In genomic region chr17:39755550-39756375, GRCh38 we compare ENCODE assay signal across 8 cellular contexts. TPM values are rescaled to one million over a fixed set of nuclear protein-coding genes. Genes with fewer than 3 reads are reported as not detected.
DNase-seq lines count a peak whose midpoint lies in the region; ATAC-seq, FAIRE-seq and TF ChIP-seq lines count a peak whose summit lies in the region.

No MANE protein-coding gene starts in this region.

- no peak overlapping the region for H3K9ac ChIP-seq in H1 (replicated peaks in 1 of 4; ENCODE audit: extremely low read depth in 1 of 4, low read depth in 3 of 4, low read length in 3 of 4)

- H4K5ac ChIP-seq in H1 (ENCODE audit: insufficient read length, low read depth, low read length), result no peak overlapping the region

- H2BK5ac ChIP-seq in H1 (ENCODE audit: low read depth, low read length), result peak overlapping the region; percentile 20; the same call in 1 of the 2 replicates

- no peak for ATAC-seq in activated CD4-positive, CD25-positive, alpha-beta regulatory T cell treated with anti-CD3 and anti-CD28 coated beads, Interleukin-2, amount 50 U/mL, for 24 hours
- ATAC-seq in activated CD4-positive, alpha-beta T cell treated with anti-CD3 and anti-CD28 coated beads for 36 hours, result no peak
- ATAC-seq in HG03460 (IDR thresholded peaks at IDR 0.05; ENCODE audit: unreplicated experiment), result no peak
- ATAC-seq in aorta (ENCODE audit: low FRiP score), result no peak

- no peaks in the 10 kb centered on the region for H3K27me3 Mint-ChIP-seq in activated CD4-positive, alpha-beta T cell treated with anti-CD3 and anti-CD28 coated beads for 36 hours

- no peaks in the 10 kb centered on the region for H3K9me3 Mint-ChIP-seq in activated CD4-positive, alpha-beta T cell treated with anti-CD3 and anti-CD28 coated beads for 36 hours (ENCODE audit: low read depth)

- H2BK12ac ChIP-seq in H1 (ENCODE audit: low read depth, low read length), result peak overlapping the region; percentile 93

- H3K4me3 ChIP-seq in H1 (ENCODE audit: extremely low read depth in 1 of 4, insufficient read depth in 2 of 4, low read depth in 3 of 4, low read length in 4 of 4), result no peak overlapping the region; a peak in 1 of 8 replicates
- no peak overlapping the region for H3K4me3 ChIP-seq in aorta (ENCODE audit: low read length in 2 of 2)

- peaks cover 18% of the 10 kb centered on the region for H3K36me3 Mint-ChIP-seq in activated CD4-positive, alpha-beta T cell treated with anti-CD3 and anti-CD28 coated beads for 36 hours (ENCODE audit: low read depth)

- intact Hi-C loops in activated CD4-positive, alpha-beta T cell treated with anti-CD3 and anti-CD28 coated beads for 36 hours (cut with DNase I, micrococcal nuclease), result loop anchor here (5.0 kb wide), 2 partner anchors 37 to 342 kb away; no protein-coding TSS in a partner anchor
- intact Hi-C loops in aorta (cut with DNase I), result loop anchor here in 1 of 2 donors (2.0 kb wide), 1 partner anchor 133 kb away; no protein-coding TSS in a partner anchor

- H3K27ac ChIP-seq in H1 (ENCODE audit: low read depth, low read length), result no peak overlapping the region
- H3K27ac ChIP-seq in aorta (ENCODE audit: low read depth in 1 of 2, low read length in 2 of 2), result no peak overlapping the region

- DNase-seq in activated CD4-positive, CD25-positive, alpha-beta regulatory T cell treated with anti-CD3 and anti-CD28 coated beads, Interleukin-2, amount 50 U/mL, for 72 hours, result peak; percentile 53
- peak; percentile 64 for DNase-seq in activated CD4-positive, alpha-beta T cell treated with anti-CD3 and anti-CD28 coated beads for 36 hours
- DNase-seq in H1 (ENCODE audit: low read depth in 1 of 2, low spot score in 2 of 2) (no peak), aorta (no peak), NCI-H748 (lab: John Stamatoyannopoulos, UW; ENCODE audit: unreplicated experiment) (no peak)
- peak; percentile 33 to 58 for DNase-seq in stimulated activated CD4-positive, alpha-beta T cell treated with anti-CD3 and anti-CD28 coated beads, Interleukin-4, amount 100 ng/mL, for 4 hours

- H2AK5ac ChIP-seq in H1 (ENCODE audit: low read depth, low read length), result no peak overlapping the region

- WGBS in H1 (ENCODE audit: extremely low coverage in 1 of 2, insufficient coverage in 1 of 2, insufficient read length in 1 of 2, insufficient replicate concordance in 2 of 2, low coverage in 1 of 2, low lambda C conversion rate in 2 of 2, missing lambda C conversion rate in 1 of 2), 2 experiments, result 80% methylated on average over 17 of the region's 18 CpGs; no CpG with 5 or more reads in 1 of the 2 experiments
- 74 to 81% methylated on average over 18 of the region's 18 CpGs for WGBS in aorta, 2 donors

- no peak overlapping the region for H3K56ac ChIP-seq in H1 (replicated peaks; ENCODE audit: insufficient read length, low read depth, low read length)

- H3K79me2 ChIP-seq in H1 (ENCODE audit: control insufficient read depth in 1 of 2, insufficient read depth in 2 of 2, low read length in 2 of 2), result no peaks in the 10 kb centered on the region

- H3K27me3 ChIP-seq in H1 (replicated peaks in 1 of 4; ENCODE audit: control insufficient read depth in 3 of 4, extremely low read depth in 1 of 4, insufficient read depth in 3 of 4, low read length in 3 of 4) (peaks cover 0 to 3% (median 2%) of the 10 kb centered on the region in 4 experiments; a peak in 2 of 7 replicates), aorta (ENCODE audit: control insufficient read depth in 1 of 2, insufficient read depth in 2 of 2, low read length in 1 of 2) (no peaks in the 10 kb centered on the region)

- H3K27ac Mint-ChIP-seq in activated CD4-positive, alpha-beta T cell treated with anti-CD3 and anti-CD28 coated beads for 36 hours, result peak overlapping the region; percentile 72

- peaks cover 69% of the 10 kb centered on the region for H3K4me1 Mint-ChIP-seq in activated CD4-positive, alpha-beta T cell treated with anti-CD3 and anti-CD28 coated beads for 36 hours

- H3K18ac ChIP-seq in H1 (ENCODE audit: extremely low read depth, low read length), result no peak overlapping the region

- no peak overlapping the region for H3K23ac ChIP-seq in H1 (ENCODE audit: insufficient read length)

- H3K9me3 ChIP-seq in H1 (ENCODE audit: insufficient read depth in 2 of 2, low read depth in 1 of 2, low read length in 1 of 2) (no peaks in the 10 kb centered on the region), aorta (ENCODE audit: control insufficient read depth, low read length) (no peaks in the 10 kb centered on the region)

- H2BK15ac ChIP-seq in H1 (ENCODE audit: low read length), result peak overlapping the region; percentile 99; the same call in 1 of the 2 replicates

- CTCF ChIA-PET in activated CD4-positive, alpha-beta T cell treated with anti-CD3 and anti-CD28 coated beads for 36 hours (lab: Charles Lee), result interaction anchor here (0.6 to 2.1 kb wide), 15 partner anchors 14 to 946 kb away, joined by 3 to 9 read pairs (median 3); partner anchors contain the start of genes IKZF3 and STARD3
- CTCF ChIA-PET in H1 (lab: Charles Lee; ENCODE audit: partially characterized antibody), result interaction anchor here (0.5 to 8.2 kb wide), 20 partner anchors 8 to 208 kb away, joined by 3 to 102 read pairs (median 4); partner anchors contain the start of genes ERBB2, MIEN1 and PGAP3

- peak overlapping the region; percentile 16 for H3K4me3 Mint-ChIP-seq in activated CD4-positive, alpha-beta T cell treated with anti-CD3 and anti-CD28 coated beads for 36 hours

- POLR2A ChIA-PET in activated CD4-positive, alpha-beta T cell treated with anti-CD3 and anti-CD28 coated beads for 36 hours (lab: Charles Lee), result interaction anchor here (0.6 to 3.0 kb wide), 5 partner anchors 14 to 176 kb away, joined by 3 to 27 read pairs (median 5); no protein-coding TSS in a partner anchor
- POLR2A ChIA-PET in H1 (lab: Charles Lee; ENCODE audit: partially characterized antibody), result interaction anchor here (0.5 to 8.1 kb wide), 9 partner anchors 17 to 118 kb away, joined by 3 to 54 read pairs (median 3); partner anchors contain the start of genes ERBB2, MIEN1 and PNMT

- no peak for FAIRE-seq in H1 (lab: Jason Lieb, UNC)

- peak overlapping the region; percentile 20 to 98; a peak in 2 of 4 replicates for H3K4me2 ChIP-seq in H1 (ENCODE audit: insufficient read depth in 1 of 2, low read depth in 2 of 2, low read length in 2 of 2)

- no peak overlapping the region; the same call in 1 of the 2 replicates for H4K8ac ChIP-seq in H1 (ENCODE audit: extremely low read depth, insufficient read depth, low read length)

- H3K4ac ChIP-seq in H1 (replicated peaks; ENCODE audit: insufficient read length, low read depth, low read length), result peak overlapping the region; percentile 3

- no peak overlapping the region for H2BK120ac ChIP-seq in H1 (replicated peaks; ENCODE audit: low read depth, low read length)

- H3K36me3 ChIP-seq in H1 (ENCODE audit: control insufficient read depth in 2 of 4, insufficient read depth in 4 of 4, low read length in 3 of 4), result no peaks in the 10 kb centered on the region
- H3K36me3 ChIP-seq in aorta (ENCODE audit: control insufficient read depth in 1 of 2, insufficient read depth in 2 of 2, low read length in 1 of 2), result no peaks in the 10 kb centered on the region

- TF ChIP-seq RAD21 in H1 (IDR thresholded peaks at IDR 0.05 in 1 of 2, conservative IDR thresholded peaks at IDR 0.05 in 1 of 2; ENCODE audit: low read depth in 2 of 2, low read length in 2 of 2), result no peak

- TF ChIP-seq POLR2A in H1 (IDR thresholded peaks at IDR 0.05; ENCODE audit: control extremely low read depth in 1 of 2, low read depth in 2 of 2, low read length in 2 of 2), result no peak

- no peaks in the 10 kb centered on the region for H4K20me1 ChIP-seq in H1 (replicated peaks in 1 of 2; ENCODE audit: control insufficient read depth in 1 of 2, insufficient read depth in 2 of 2, low read length in 2 of 2)

- TF ChIP-seq CTCF in H1 (IDR thresholded peaks at IDR 0.05; ENCODE audit: control extremely low read depth in 1 of 3, insufficient read depth in 1 of 3, low read depth in 1 of 3, low read length in 3 of 3), result no peak

- H3K79me1 ChIP-seq in H1 (ENCODE audit: low read depth, low read length), result no peaks in the 10 kb centered on the region; the same call in 1 of the 2 replicates

- H3K23me2 ChIP-seq in H1 (ENCODE audit: low read depth, low read length), result peaks cover 10% of the 10 kb centered on the region; the same call in 1 of the 2 replicates

- H3K14ac ChIP-seq in H1 (ENCODE audit: insufficient read length), result no peak overlapping the region

- no peak for TF ChIP-seq EP300 in H1 (IDR thresholded peaks at IDR 0.05; ENCODE audit: borderline replicate concordance in 1 of 2, low read depth in 2 of 2, low read length in 2 of 2)

- H2AFZ ChIP-seq in H1 (ENCODE audit: low read length), result no peak overlapping the region

- H3K4me1 ChIP-seq in H1 (replicated peaks in 1 of 4; ENCODE audit: control insufficient read depth in 3 of 4, insufficient read depth in 4 of 4, low read length in 3 of 4) (peaks cover 9 to 23% (median 18%) of the 10 kb centered on the region in 4 experiments), aorta (ENCODE audit: control insufficient read depth in 1 of 2, insufficient read depth in 2 of 2, low read length in 2 of 2) (no peaks in the 10 kb centered on the region)

- no peak overlapping the region for H4K91ac ChIP-seq in H1 (replicated peaks; ENCODE audit: insufficient read length, low read length)

- 0 out of 2 replicates have a peak overlapping the region, but pooled peaks have one; percentile 43 for H2BK20ac ChIP-seq in H1 (ENCODE audit: low read length)

RNA-seq across cellular contexts. Expression of gene GRB7, which starts 18.0 kb away (rescaled TPM):
- 1 to 10 TPM; 2.0 to 3.3 TPM for total RNA-seq in activated CD4-positive, alpha-beta T cell treated with anti-CD3 and anti-CD28 coated beads for 36 hours
- 30.9 and 32.2 TPM in 2 replicates for total RNA-seq in H1 (2021; fragmentation: NEBNext Ultra II Directional; extraction: Animal tissue kit (Norgen Biotek cat#: 25700))
- polyA plus RNA-seq in H1 (2011; rRNA removed), result 41.5 and 61.7 TPM in 2 replicates
- polyA plus RNA-seq in H1 (2011; cell fraction: cytosol; rRNA removed), result 33.0 TPM
- polyA plus RNA-seq in H1 (2011; cell fraction: nucleus; rRNA removed), result 110 TPM
- 31.1 to 38.6 TPM (median 35.7 TPM) in 4 replicates for polyA plus RNA-seq in H1 (2012, experiment 1 of 2)
- 33.5 TPM for polyA plus RNA-seq in H1 (2012, experiment 2 of 2)
- polyA plus RNA-seq in H1 (2013, experiment 1 of 2), result 26.5 TPM
- polyA plus RNA-seq in H1 (2013, experiment 2 of 2), result 24.6 TPM
- 25.6 and 31.4 TPM in 2 replicates for polyA minus RNA-seq in H1 (2011; rRNA and poly(A)+ RNA removed)
- polyA minus RNA-seq in H1 (2011; cell fraction: cytosol; rRNA and poly(A)+ RNA removed), result 25.5 TPM
- polyA minus RNA-seq in H1 (2011; cell fraction: nucleus; rRNA and poly(A)+ RNA removed), result 36.4 TPM
- 1 to 10 TPM in 1 of 2 donors, under 1 TPM in 1; 0.42 to 1.6 TPM for total RNA-seq in aorta
- polyA plus RNA-seq in aorta, result under 1 TPM; 0.23 to 0.75 TPM

RNA-seq across cellular contexts. Expression of gene MIEN1, which starts 25.4 kb away (rescaled TPM):
- total RNA-seq in activated CD4-positive, alpha-beta T cell treated with anti-CD3 and anti-CD28 coated beads for 36 hours, result 10 to 100 TPM; 32.5 to 39.4 TPM
- 29.6 and 30.0 TPM in 2 replicates for total RNA-seq in H1 (2021; fragmentation: NEBNext Ultra II Directional; extraction: Animal tissue kit (Norgen Biotek cat#: 25700))
- polyA plus RNA-seq in H1 (2011; rRNA removed) (54.9 and 57.9 TPM in 2 replicates), aorta (10 to 100 TPM; 63.9 to 82.4 TPM)
- 54.6 TPM for polyA plus RNA-seq in H1 (2011; cell fraction: cytosol; rRNA removed)
- 42.7 TPM for polyA plus RNA-seq in H1 (2011; cell fraction: nucleus; rRNA removed)
- 37.9 to 58.0 TPM (median 50.9 TPM) in 4 replicates for polyA plus RNA-seq in H1 (2012, experiment 1 of 2)
- polyA plus RNA-seq in H1 (2012, experiment 2 of 2), result 59.0 TPM
- 49.1 TPM for polyA plus RNA-seq in H1 (2013, experiment 1 of 2)
- 49.1 TPM for polyA plus RNA-seq in H1 (2013, experiment 2 of 2)
- polyA minus RNA-seq in H1 (2011; rRNA and poly(A)+ RNA removed), result 20.0 and 21.9 TPM in 2 replicates
- 19.7 TPM for polyA minus RNA-seq in H1 (2011; cell fraction: cytosol; rRNA and poly(A)+ RNA removed)
- 24.2 TPM for polyA minus RNA-seq in H1 (2011; cell fraction: nucleus; rRNA and poly(A)+ RNA removed)
- 10 to 100 TPM; 21.6 to 28.2 TPM for total RNA-seq in aorta

RNA-seq across cellular contexts. Expression of gene ERBB2, which starts 55.9 kb away (rescaled TPM):
- total RNA-seq in activated CD4-positive, alpha-beta T cell treated with anti-CD3 and anti-CD28 coated beads for 36 hours, result 1 to 10 TPM; 5.8 to 6.0 TPM
- 394 and 403 TPM in 2 replicates for total RNA-seq in H1 (2021; fragmentation: NEBNext Ultra II Directional; extraction: Animal tissue kit (Norgen Biotek cat#: 25700))
- polyA plus RNA-seq in H1 (2011; rRNA removed) (183 and 278 TPM in 2 replicates), aorta (10 to 100 TPM; 22.7 to 45.3 TPM)
- 174 TPM for polyA plus RNA-seq in H1 (2011; cell fraction: cytosol; rRNA removed)
- polyA plus RNA-seq in H1 (2011; cell fraction: nucleus; rRNA removed), result 329 TPM
- polyA plus RNA-seq in H1 (2012, experiment 1 of 2), result 181 to 248 TPM (median 223 TPM) in 4 replicates
- polyA plus RNA-seq in H1 (2012, experiment 2 of 2), result 260 TPM
- polyA plus RNA-seq in H1 (2013, experiment 1 of 2), result 199 TPM
- 211 TPM for polyA plus RNA-seq in H1 (2013, experiment 2 of 2)
- 255 and 261 TPM in 2 replicates for polyA minus RNA-seq in H1 (2011; rRNA and poly(A)+ RNA removed)
- polyA minus RNA-seq in H1 (2011; cell fraction: cytosol; rRNA and poly(A)+ RNA removed), result 264 TPM
- polyA minus RNA-seq in H1 (2011; cell fraction: nucleus; rRNA and poly(A)+ RNA removed), result 204 TPM
- 10 to 100 TPM; 73.0 to 74.0 TPM for total RNA-seq in aorta

Comparison
In these comparisons a context has a peak if more than half of its experiments do, and no peak if none do; other contexts are left out.
1. DNase-seq: peak in activated CD4-positive, CD25-positive, alpha-beta regulatory T cell treated with anti-CD3 and anti-CD28 coated beads, Interleukin-2, amount 50 U/mL, for 72 hours (single experiment), activated CD4-positive, alpha-beta T cell treated with anti-CD3 and anti-CD28 coated beads for 36 hours (single experiment) and stimulated activated CD4-positive, alpha-beta T cell treated with anti-CD3 and anti-CD28 coated beads, Interleukin-4, amount 100 ng/mL, for 4 hours (2 of 2); none in H1 (0 of 2), aorta (0 of 2) and NCI-H748 (single experiment).
2. RNA of gene ERBB2, which starts 55.9 kb away (total RNA-seq): 394 to 403 TPM in H1 and 73.0 to 74.0 TPM in aorta; 5.8 to 6.0 TPM in activated CD4-positive, alpha-beta T cell treated with anti-CD3 and anti-CD28 coated beads for 36 hours; every median in the first group is over 10 times any median in the second.